Comparison of ENCODE assay signal across 8 cellular contexts in the genomic region with DNA sequence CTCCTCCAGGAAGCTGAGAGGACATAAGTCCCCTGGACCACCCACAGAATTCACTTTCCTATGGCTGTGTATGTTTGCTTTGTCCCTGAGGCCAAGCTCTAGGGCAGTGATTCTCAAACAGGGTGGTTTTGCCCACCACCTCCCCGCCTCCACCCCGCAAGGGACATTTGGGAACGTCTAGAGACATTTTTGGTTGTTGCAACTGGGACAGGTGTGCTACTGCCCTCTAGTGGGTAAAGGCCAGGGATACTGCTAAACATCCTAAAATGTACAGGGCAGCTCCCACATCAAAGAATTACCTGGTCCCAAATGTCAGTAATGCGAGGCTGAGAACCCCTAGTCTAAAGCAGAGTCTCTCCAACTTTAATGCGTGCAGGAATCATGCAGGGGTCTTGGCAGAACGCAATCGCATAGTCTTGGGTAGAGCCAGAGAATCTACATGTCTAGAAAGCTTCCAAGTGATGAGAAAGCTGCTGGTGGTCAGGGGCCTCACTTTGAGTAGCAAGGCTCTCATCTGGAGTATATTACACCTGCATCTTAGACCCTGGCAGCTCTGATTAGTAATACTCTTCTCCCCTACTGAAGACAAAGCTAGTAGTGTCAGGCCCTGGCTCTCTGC.
DNase-seq lines count a peak whose midpoint lies in the region; ATAC-seq, FAIRE-seq and TF ChIP-seq lines count a peak whose summit lies in the region.

No MANE protein-coding gene starts in this region.

- TF ChIP-seq CTCF in foreskin fibroblast (IDR thresholded peaks at IDR 0.05; ENCODE audit: low read depth, low read length) = peak; percentile 62
- TF ChIP-seq CTCF in parathyroid adenoma (IDR thresholded peaks at IDR 0.05) = peak; percentile 72

- no peak overlapping the region for H2AFZ ChIP-seq in parathyroid adenoma

- H3K27me3 ChIP-seq in parathyroid adenoma (ENCODE audit: control insufficient read depth, insufficient read depth, low read length) = peaks cover 7% of the 10 kb centered on the region

- ATAC-seq in HG03175 (IDR thresholded peaks at IDR 0.05; ENCODE audit: unreplicated experiment) (no peak), GM19324 (IDR thresholded peaks at IDR 0.05; ENCODE audit: low FRiP score, unreplicated experiment) (no peak)

- no peaks in the 10 kb centered on the region for H3K36me3 ChIP-seq in parathyroid adenoma (ENCODE audit: control insufficient read depth, insufficient read depth, low read length)

- no peaks in the 10 kb centered on the region for H3K9me3 ChIP-seq in parathyroid adenoma (ENCODE audit: control insufficient read depth, low read length)

- FAIRE-seq in RCC 7860 (lab: Jason Lieb, UNC) = no peak

- H3K4me3 ChIP-seq in foreskin fibroblast (ENCODE audit: low read depth in 1 of 2, low read length in 2 of 2) (no peak overlapping the region), parathyroid adenoma (ENCODE audit: low read depth, low read length) (no peak overlapping the region)

- no peak overlapping the region for H3K27ac ChIP-seq in parathyroid adenoma

- no peak overlapping the region for H3K9ac ChIP-seq in parathyroid adenoma

- H3K79me2 ChIP-seq in parathyroid adenoma = no peaks in the 10 kb centered on the region

- H3K4me1 ChIP-seq in parathyroid adenoma = no peaks in the 10 kb centered on the region

- no peak overlapping the region for H3K4me2 ChIP-seq in parathyroid adenoma (ENCODE audit: low read length)

- DNase-seq in COLO829 (ENCODE audit: low spot score) = peak; percentile 75
- peak; percentile 57 for DNase-seq in HPDE6-E6E7 (ENCODE audit: extremely low spot score)
- peak; percentile 42 for DNase-seq in RCC 7860 (ENCODE audit: low spot score)
- DNase-seq in activated T-helper 9 cell treated with anti-CD3 and anti-CD28 coated beads, Interleukin-2, amount 50 U/mL, for 16 hours (ENCODE audit: low read depth) = peak; percentile 23
- peak; percentile 52 to 87 for DNase-seq in foreskin fibroblast

Comparison
In these comparisons a context has a peak if more than half of its experiments do, and no peak if none do; other contexts are left out.
1. DNase-seq: peak in every context shown above with its lines; median percentile 75 in COLO829; 70 in foreskin fibroblast; 57 in HPDE6-E6E7; 42 in RCC 7860; 23 in activated T-helper 9 cell treated with anti-CD3 and anti-CD28 coated beads, Interleukin-2, amount 50 U/mL, for 16 hours.